ENCODE assay signal across 8 cellular contexts in the genomic region with DNA sequence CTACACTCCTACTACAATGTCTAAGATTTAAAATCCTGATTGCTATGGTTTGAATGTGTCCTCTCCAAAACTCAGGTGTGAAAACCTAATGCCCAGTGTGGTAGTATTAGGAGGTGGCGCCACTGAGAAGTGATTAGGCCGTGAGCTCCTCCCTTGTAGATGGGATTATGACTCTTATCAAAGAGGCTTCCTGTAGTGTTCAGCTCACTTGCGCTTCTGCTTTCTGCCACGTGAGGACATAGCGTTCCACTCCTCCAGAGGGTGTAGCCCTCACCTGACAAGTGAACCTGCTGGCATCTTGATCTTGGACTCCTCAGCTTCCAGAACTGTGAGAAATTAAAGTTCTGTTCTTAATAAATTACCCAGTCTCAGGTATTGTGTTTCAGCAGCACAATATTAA. TPM values are rescaled to one million over a fixed set of nuclear protein-coding genes. Genes with fewer than 3 reads are reported as not detected.
DNase-seq lines count a peak whose midpoint lies in the region; ATAC-seq, FAIRE-seq and TF ChIP-seq lines count a peak whose summit lies in the region.

No MANE protein-coding gene starts in this region.

- H3K23ac ChIP-seq in H1 (ENCODE audit: insufficient read length), result no peak overlapping the region

- H2BK15ac ChIP-seq in H1 (ENCODE audit: low read length), result no peak overlapping the region

- no peak overlapping the region for H2BK5ac ChIP-seq in H1 (ENCODE audit: low read depth, low read length)

- no peak overlapping the region for H3K56ac ChIP-seq in H1 (replicated peaks; ENCODE audit: insufficient read length, low read depth, low read length)

- DNase-seq in CD4-positive, CD25-positive, alpha-beta regulatory T cell, result peak in 2 of 3 donors; percentile 22 to 49
- peak; percentile 15 for DNase-seq in PC-3
- DNase-seq in H1 (ENCODE audit: low read depth in 1 of 2, low spot score in 2 of 2), result peak in 1 of 2 experiments; percentile 23
- no peak for DNase-seq in DMS79 (lab: John Stamatoyannopoulos, UW)
- DNase-seq in NCI-H1930 (lab: John Stamatoyannopoulos, UW), result no peak
- no peak for DNase-seq in midbrain (lab: John Stamatoyannopoulos, UW)

- H3K9me3 ChIP-seq in CD4-positive, CD25-positive, alpha-beta regulatory T cell (ENCODE audit: control insufficient read depth in 2 of 2, low read length in 2 of 2), result no peaks in the 10 kb centered on the region
- H3K9me3 ChIP-seq in PC-3 (ENCODE audit: low read length) (no peaks in the 10 kb centered on the region), H1 (ENCODE audit: insufficient read depth in 2 of 2, low read depth in 1 of 2, low read length in 1 of 2) (no peaks in the 10 kb centered on the region)

- no peak overlapping the region for H3K4ac ChIP-seq in H1 (replicated peaks; ENCODE audit: insufficient read length, low read depth, low read length)

- H3K79me1 ChIP-seq in H1 (ENCODE audit: low read depth, low read length), result no peaks in the 10 kb centered on the region

- H2BK20ac ChIP-seq in H1 (ENCODE audit: low read length), result no peak overlapping the region

- peaks cover 42% of the 10 kb centered on the region for H3K27me3 Mint-ChIP-seq in CD4-positive, CD25-positive, alpha-beta regulatory T cell

- FAIRE-seq in H1 (lab: Jason Lieb, UNC), result peak; percentile 85

- H2BK12ac ChIP-seq in H1 (ENCODE audit: low read depth, low read length), result no peak overlapping the region

- H3K18ac ChIP-seq in H1 (ENCODE audit: extremely low read depth, low read length), result no peak overlapping the region

- H4K8ac ChIP-seq in H1 (ENCODE audit: extremely low read depth, insufficient read depth, low read length), result no peak overlapping the region

- H3K9me3 Mint-ChIP-seq in CD4-positive, CD25-positive, alpha-beta regulatory T cell, result no peaks in the 10 kb centered on the region

- H2AK5ac ChIP-seq in H1 (ENCODE audit: low read depth, low read length), result no peak overlapping the region

- 32% methylated on average over 5 of the region's 5 CpGs; no CpG with 5 or more reads in 1 of the 2 experiments for WGBS in H1 (ENCODE audit: extremely low coverage in 1 of 2, insufficient coverage in 1 of 2, insufficient read length in 1 of 2, insufficient replicate concordance in 2 of 2, low coverage in 1 of 2, low lambda C conversion rate in 2 of 2, missing lambda C conversion rate in 1 of 2), 2 experiments

- no peak overlapping the region for H3K4me3 Mint-ChIP-seq in CD4-positive, CD25-positive, alpha-beta regulatory T cell

- no peak for TF ChIP-seq POLR2A in H1 (IDR thresholded peaks at IDR 0.05; ENCODE audit: control extremely low read depth in 1 of 2, low read depth in 2 of 2, low read length in 2 of 2)

- TF ChIP-seq CTCF in PC-3 (conservative IDR thresholded peaks at IDR 0.05; ENCODE audit: low read depth, low read length), result peak; percentile 37
- peak; percentile 47 to 66 (median 51) for TF ChIP-seq CTCF in H1 (IDR thresholded peaks at IDR 0.05; ENCODE audit: control extremely low read depth in 1 of 3, insufficient read depth in 1 of 3, low read depth in 1 of 3, low read length in 3 of 3)

- H3K4me3 ChIP-seq in CD4-positive, CD25-positive, alpha-beta regulatory T cell (ENCODE audit: low read depth, low read length), result no peak overlapping the region
- H3K4me3 ChIP-seq in PC-3 (ENCODE audit: low read length) (no peak overlapping the region), H1 (ENCODE audit: extremely low read depth in 1 of 4, insufficient read depth in 2 of 4, low read depth in 3 of 4, low read length in 4 of 4) (no peak overlapping the region)

- H3K9ac ChIP-seq in PC-3 (ENCODE audit: low read length) (no peak overlapping the region), H1 (replicated peaks in 1 of 4; ENCODE audit: extremely low read depth in 1 of 4, low read depth in 3 of 4, low read length in 3 of 4) (no peak overlapping the region)

- CTCF ChIA-PET in PC-3 (lab: Charles Lee) (interaction anchor here (1.0 kb wide), 1 partner anchor 115 kb away, joined by 6 read pairs; no protein-coding TSS in a partner anchor), H1 (lab: Charles Lee; ENCODE audit: partially characterized antibody) (interaction anchor here (0.6 to 5.6 kb wide), 24 partner anchors 9 to 1691 kb away, joined by 3 to 30 read pairs (median 4); no protein-coding TSS in a partner anchor)

- no peak overlapping the region for H2BK120ac ChIP-seq in H1 (replicated peaks; ENCODE audit: low read depth, low read length)

- no peaks in the 10 kb centered on the region for H4K20me1 ChIP-seq in PC-3 (ENCODE audit: low read length)
- H4K20me1 ChIP-seq in H1 (replicated peaks in 1 of 2; ENCODE audit: control insufficient read depth in 1 of 2, insufficient read depth in 2 of 2, low read length in 2 of 2), result no peaks in the 10 kb centered on the region

- no peaks in the 10 kb centered on the region for H3K9me2 ChIP-seq in PC-3 (replicated peaks; ENCODE audit: low read length)

- POLR2A ChIA-PET in PC-3 (lab: Charles Lee; ENCODE audit: unreplicated experiment) (no interaction called here), H1 (lab: Charles Lee; ENCODE audit: partially characterized antibody) (interaction anchor here (0.9 to 1.4 kb wide), 3 partner anchors 44 to 55 kb away, joined by 3 to 4 read pairs (median 4); a partner anchor contains a TSS)

- H3K79me2 ChIP-seq in PC-3 (ENCODE audit: low read length) (no peaks in the 10 kb centered on the region), H1 (ENCODE audit: control insufficient read depth in 1 of 2, insufficient read depth in 2 of 2, low read length in 2 of 2) (no peaks in the 10 kb centered on the region)

- no peaks in the 10 kb centered on the region for H3K36me3 Mint-ChIP-seq in CD4-positive, CD25-positive, alpha-beta regulatory T cell

- TF ChIP-seq EP300 in H1 (IDR thresholded peaks at IDR 0.05; ENCODE audit: borderline replicate concordance in 1 of 2, low read depth in 2 of 2, low read length in 2 of 2), result no peak

- no peak overlapping the region for H3K14ac ChIP-seq in H1 (ENCODE audit: insufficient read length)

- H4K91ac ChIP-seq in H1 (replicated peaks; ENCODE audit: insufficient read length, low read length), result no peak overlapping the region

- peaks cover 4% of the 10 kb centered on the region for H3K27me3 ChIP-seq in CD4-positive, CD25-positive, alpha-beta regulatory T cell (ENCODE audit: control insufficient read depth, insufficient read depth, low read length)
- H3K27me3 ChIP-seq in PC-3 (ENCODE audit: low read length) (no peaks in the 10 kb centered on the region), H1 (replicated peaks in 1 of 4; ENCODE audit: control insufficient read depth in 3 of 4, extremely low read depth in 1 of 4, insufficient read depth in 3 of 4, low read length in 3 of 4) (no peaks in the 10 kb centered on the region)

- no peaks in the 10 kb centered on the region for H3F3A ChIP-seq in PC-3 (ENCODE audit: low read length, unreplicated experiment)

- H3K4me1 Mint-ChIP-seq in CD4-positive, CD25-positive, alpha-beta regulatory T cell, result peaks cover 0 to 8% (median 7%) of the 10 kb centered on the region in 4 donors

- H4K5ac ChIP-seq in H1 (ENCODE audit: insufficient read length, low read depth, low read length), result no peak overlapping the region

- ATAC-seq in CD4-positive, CD25-positive, alpha-beta regulatory T cell (ENCODE audit: low read depth in 2 of 2), result peak; percentile 81 to 90
- ATAC-seq in GM21390 (IDR thresholded peaks at IDR 0.05; ENCODE audit: unreplicated experiment), result peak; percentile 58
- ATAC-seq in PC-3, result 0 out of 2 replicates have a peak, but pooled peaks have one; percentile 20
- ATAC-seq in GM21367 (IDR thresholded peaks at IDR 0.05; ENCODE audit: unreplicated experiment), result no peak

- intact Hi-C loops in PC-3 (cut with micrococcal nuclease), result no loop called here

- TF ChIP-seq RAD21 in H1 (IDR thresholded peaks at IDR 0.05 in 1 of 2, conservative IDR thresholded peaks at IDR 0.05 in 1 of 2; ENCODE audit: low read depth in 2 of 2, low read length in 2 of 2), result peak; percentile 64 to 68

- H3K23me2 ChIP-seq in H1 (ENCODE audit: low read depth, low read length), result no peaks in the 10 kb centered on the region

- no peaks in the 10 kb centered on the region for H3K4me1 ChIP-seq in CD4-positive, CD25-positive, alpha-beta regulatory T cell (ENCODE audit: control insufficient read depth, insufficient read depth, low read length, poor library complexity, severe bottlenecking)
- H3K4me1 ChIP-seq in PC-3 (ENCODE audit: insufficient read depth, low read length) (peaks cover 5% of the 10 kb centered on the region), H1 (replicated peaks in 1 of 4; ENCODE audit: control insufficient read depth in 3 of 4, insufficient read depth in 4 of 4, low read length in 3 of 4) (no peaks in the 10 kb centered on the region)

- H3K4me2 ChIP-seq in PC-3 (ENCODE audit: low read length), result no peak overlapping the region
- H3K4me2 ChIP-seq in H1 (ENCODE audit: insufficient read depth in 1 of 2, low read depth in 2 of 2, low read length in 2 of 2), result no peak overlapping the region

- H3K36me3 ChIP-seq in CD4-positive, CD25-positive, alpha-beta regulatory T cell (ENCODE audit: control insufficient read depth, insufficient read depth, low read length), result no peaks in the 10 kb centered on the region
- H3K36me3 ChIP-seq in PC-3 (ENCODE audit: low read depth, low read length), result no peaks in the 10 kb centered on the region
- H3K36me3 ChIP-seq in H1 (ENCODE audit: control insufficient read depth in 2 of 4, insufficient read depth in 4 of 4, low read length in 3 of 4), result no peaks in the 10 kb centered on the region

- peak overlapping the region in 2 of 3 donors; percentile 12 to 64 for H3K27ac Mint-ChIP-seq in CD4-positive, CD25-positive, alpha-beta regulatory T cell

- H3K27ac ChIP-seq in CD4-positive, CD25-positive, alpha-beta regulatory T cell (ENCODE audit: insufficient read depth, low read length, poor library complexity, severe bottlenecking), result no peak overlapping the region
- H3K27ac ChIP-seq in PC-3 (ENCODE audit: low read length) (no peak overlapping the region), H1 (ENCODE audit: low read depth, low read length) (no peak overlapping the region)

- H2AFZ ChIP-seq in PC-3 (ENCODE audit: low read length) (no peak overlapping the region), H1 (ENCODE audit: low read length) (no peak overlapping the region)

- BruUV-seq in PC-3 (replicated peaks; lab: Mats Ljungman, UMichigan), result no TSS peak

RNA-seq across cellular contexts. Expression of a gene that starts 33.0 kb away (rescaled TPM):
- 24.2 TPM for total RNA-seq in CD4-positive, CD25-positive, alpha-beta regulatory T cell
- 1 to 10 TPM in 3 of 4 donors, under 1 TPM in 1; 1.00 to 1.5 (median 1.4) TPM for polyA plus RNA-seq in CD4-positive, CD25-positive, alpha-beta regulatory T cell
- 10.5 and 15.3 TPM in 2 replicates for total RNA-seq in PC-3 (2014; rRNA removed)
- total RNA-seq in H1 (2021; fragmentation: NEBNext Ultra II Directional; extraction: Animal tissue kit (Norgen Biotek cat#: 25700)), result 7.4 and 7.7 TPM in 2 replicates
- polyA plus RNA-seq in H1 (2011; rRNA removed), result 4.4 and 8.3 TPM in 2 replicates
- 5.8 TPM for polyA plus RNA-seq in H1 (2011; cell fraction: cytosol; rRNA removed)
- polyA plus RNA-seq in H1 (2011; cell fraction: nucleus; rRNA removed), result 22.8 TPM
- 5.0 to 8.2 TPM (median 7.4 TPM) in 4 replicates for polyA plus RNA-seq in H1 (2012, experiment 1 of 2)
- 3.5 TPM for polyA plus RNA-seq in H1 (2012, experiment 2 of 2)
- polyA plus RNA-seq in H1 (2013, experiment 1 of 2), result 5.3 TPM
- 5.1 TPM for polyA plus RNA-seq in H1 (2013, experiment 2 of 2)
- 1.7 and 2.1 TPM in 2 replicates for polyA minus RNA-seq in H1 (2011; rRNA and poly(A)+ RNA removed)
- polyA minus RNA-seq in H1 (2011; cell fraction: cytosol; rRNA and poly(A)+ RNA removed), result 3.9 TPM
- 11.9 TPM for polyA minus RNA-seq in H1 (2011; cell fraction: nucleus; rRNA and poly(A)+ RNA removed)

RNA-seq across cellular contexts. Expression of a gene that starts 49.3 kb away (rescaled TPM):
- total RNA-seq in CD4-positive, CD25-positive, alpha-beta regulatory T cell, result 111 TPM
- 100 to 1,000 TPM; 313 to 357 (median 335) TPM for polyA plus RNA-seq in CD4-positive, CD25-positive, alpha-beta regulatory T cell
- total RNA-seq in PC-3 (2014; rRNA removed), result 126 and 162 TPM in 2 replicates
- total RNA-seq in H1 (2021; fragmentation: NEBNext Ultra II Directional; extraction: Animal tissue kit (Norgen Biotek cat#: 25700)), result 112 and 114 TPM in 2 replicates
- 76.5 and 124 TPM in 2 replicates for polyA plus RNA-seq in H1 (2011; rRNA removed)
- 161 TPM for polyA plus RNA-seq in H1 (2011; cell fraction: cytosol; rRNA removed)
- polyA plus RNA-seq in H1 (2011; cell fraction: nucleus; rRNA removed), result 39.4 TPM
- 105 to 131 TPM (median 109 TPM) in 4 replicates for polyA plus RNA-seq in H1 (2012, experiment 1 of 2)
- polyA plus RNA-seq in H1 (2012, experiment 2 of 2), result 41.0 TPM
- polyA plus RNA-seq in H1 (2013, experiment 1 of 2), result 191 TPM
- polyA plus RNA-seq in H1 (2013, experiment 2 of 2), result 191 TPM
- 32.3 and 41.7 TPM in 2 replicates for polyA minus RNA-seq in H1 (2011; rRNA and poly(A)+ RNA removed)
- polyA minus RNA-seq in H1 (2011; cell fraction: cytosol; rRNA and poly(A)+ RNA removed), result 53.4 TPM
- polyA minus RNA-seq in H1 (2011; cell fraction: nucleus; rRNA and poly(A)+ RNA removed), result 37.1 TPM

Comparison
In these comparisons a context has a peak if more than half of its experiments do, and no peak if none do; other contexts are left out.
1. DNase-seq: peak in CD4-positive, CD25-positive, alpha-beta regulatory T cell (2 of 3) and PC-3 (single experiment); none in DMS79 (single experiment), NCI-H1930 (0 of 2) and midbrain (single experiment).